In genomic region chr16:35310999-35311398, GRCh38 we compare ENCODE assay signal across 9 cellular contexts.
"Had no signal": no experiment of that assay in that cellular context is flagged by ENCODE, and none has a peak within 500 bp of the region (broad histone marks: within the 10 kb centered on the region; RNA-seq: fewer than 3 reads in every experiment).

No MANE protein-coding gene starts in this region.

- ATAC-seq: HCT116, K562 had no signal

- FAIRE-seq: HTR-8/SVneo, K562 had no signal

- H3K4me3 ChIP-seq: GM23248, HAP-1, K562 had no signal

- H3K27ac ChIP-seq: GM23248 had no signal

- H3K4me1 ChIP-seq: HAP-1 had no signal

- DNase-seq: GM23248, GOT3, H7, HFFc6, IMR-90 had no signal

- H3K9ac ChIP-seq: GM23248 had no signal

- H3K9me3 ChIP-seq: HAP-1 had no signal

- H3K36me3 ChIP-seq: HAP-1 had no signal
